In the genomic region with DNA sequence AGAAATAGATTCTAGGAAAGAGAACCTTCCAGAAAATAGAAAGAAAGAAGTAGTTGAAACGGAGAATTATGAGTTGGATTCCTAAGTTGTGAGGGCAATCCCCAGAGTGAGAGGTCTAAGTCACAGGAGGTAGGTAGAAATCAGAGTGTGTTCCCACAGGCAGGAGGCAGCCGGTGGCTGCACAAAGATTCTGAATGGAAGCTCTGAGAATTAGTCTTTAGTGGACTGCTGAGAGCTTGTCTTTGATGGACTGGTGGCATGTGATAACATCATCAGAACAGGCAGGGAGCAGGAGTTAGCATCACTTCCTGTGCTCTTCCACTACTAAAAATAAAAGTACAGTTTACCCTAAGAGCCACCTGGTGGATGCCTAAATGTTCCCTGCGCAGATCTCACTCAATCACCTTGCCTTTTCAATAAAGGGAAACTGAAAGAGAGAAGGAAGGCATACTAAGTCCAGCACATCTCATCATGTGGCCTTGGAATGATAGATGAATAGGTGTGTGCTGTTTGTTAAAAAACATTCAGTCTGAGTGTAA, we compare ENCODE assay signal across 11 cellular contexts.
A peak's percentile ranks its signal among the peaks of the same experiment; 100 is the strongest.
DNase-seq lines count a peak whose midpoint lies in the region; ATAC-seq and TF ChIP-seq lines count a peak whose summit lies in the region.
"Had no signal": no experiment of that assay in that cellular context is flagged by ENCODE, and none has a peak within 500 bp of the region (broad histone marks: within the 10 kb centered on the region; RNA-seq: fewer than 3 reads in every experiment).

No MANE protein-coding gene starts in this region.

- no peak overlapping the region for H3K27ac ChIP-seq in brain microvascular endothelial cell

- TF ChIP-seq CTCF in GM12873 (IDR thresholded peaks at IDR 0.05; ENCODE audit: insufficient read depth, low read depth, low read length, missing control alignments) (peak; percentile 13), brain microvascular endothelial cell (IDR thresholded peaks at IDR 0.05; ENCODE audit: low read depth, low read length, missing control alignments) (peak; percentile 9)

- DNase-seq in brain microvascular endothelial cell (no peak), GM19238 (ENCODE audit: insufficient read length, low spot score) (no peak), HuH-7 (ENCODE audit: low spot score) (no peak)
- DNase-seq: DMS79 treated with DMSO at 0.1 percent for 48 hours; naive thymus-derived CD4-positive, alpha-beta T cell; NCI-H446 treated with DMSO at 0.1 percent for 48 hours had no signal

- in situ Hi-C loops in brain microvascular endothelial cell (cut with HindIII; ENCODE audit: low pct_ligation_motif_present, low sequenced_read_pairs): no loop called here

- no peaks in the 10 kb centered on the region for H3K27me3 ChIP-seq in brain microvascular endothelial cell (replicated peaks)

- peak; percentile 69 for ATAC-seq in GM21381 (IDR thresholded peaks at IDR 0.05; ENCODE audit: unreplicated experiment)
- peak; percentile 72 for ATAC-seq in HG03565 (IDR thresholded peaks at IDR 0.05; ENCODE audit: unreplicated experiment)
- ATAC-seq in activated CD4-positive, CD25-positive, alpha-beta regulatory T cell treated with anti-CD3 and anti-CD28 coated beads, Interleukin-2, amount 50 U/mL, for 24 hours: no peak
- no peak for ATAC-seq in GM19463 (IDR thresholded peaks at IDR 0.05; ENCODE audit: unreplicated experiment)
- ATAC-seq: naive thymus-derived CD4-positive, alpha-beta T cell had no signal

- H3K4me3 ChIP-seq in brain microvascular endothelial cell (ENCODE audit: low read depth, low read length): no peak overlapping the region

- no peaks in the 10 kb centered on the region for H3K36me3 ChIP-seq in brain microvascular endothelial cell (replicated peaks)

Comparison
In these comparisons a context has a peak if more than half of its experiments do, and no peak if none do; other contexts are left out.
1. ATAC-seq: peak in GM21381 (single experiment) and HG03565 (single experiment); none in activated CD4-positive, CD25-positive, alpha-beta regulatory T cell treated with anti-CD3 and anti-CD28 coated beads, Interleukin-2, amount 50 U/mL, for 24 hours (0 of 2) and GM19463 (single experiment).